ENCODE assay signal across 10 cellular contexts in genomic region chr2:136052374-136053362, GRCh38.
DNase-seq lines count a peak whose midpoint lies in the region; ATAC-seq and TF ChIP-seq lines count a peak whose summit lies in the region.
"Had no signal": no experiment of that assay in that cellular context is flagged by ENCODE, and none has a peak within 500 bp of the region (broad histone marks: within the 10 kb centered on the region; RNA-seq: fewer than 3 reads in every experiment).

No MANE protein-coding gene starts in this region.

- no peak for TF ChIP-seq CTCF in omental fat pad (IDR thresholded peaks at IDR 0.05)

- H3K27ac ChIP-seq in substantia nigra (ENCODE audit: low read depth, low read length, poor library complexity, severe bottlenecking): no peak overlapping the region
- H3K27ac ChIP-seq: 22Rv1, PC-9 had no signal

- DNase-seq in activated CD4-positive, CD25-positive, alpha-beta regulatory T cell (lab: John Stamatoyannopoulos, UW): no peak
- no peak for DNase-seq in omental fat pad (ENCODE audit: low spot score)
- DNase-seq in DMS79 (lab: John Stamatoyannopoulos, UW): no peak
- DNase-seq in substantia nigra (lab: John Stamatoyannopoulos, UW): no peak
- DNase-seq in stimulated activated CD4-positive, alpha-beta T cell treated with anti-CD3 and anti-CD28 coated beads, Interleukin-2, amount 100 ng/mL, for 24 hours: no peak
- DNase-seq: PC-9 had no signal

- peak; percentile 29 to 37 for ATAC-seq in activated CD4-positive, CD25-positive, alpha-beta regulatory T cell treated with anti-CD3 and anti-CD28 coated beads, Interleukin-2, amount 50 U/mL, for 24 hours
- ATAC-seq in GM21529 (IDR thresholded peaks at IDR 0.05; ENCODE audit: unreplicated experiment): peak; percentile 37
- ATAC-seq in HG03558 (IDR thresholded peaks at IDR 0.05; ENCODE audit: extremely low read depth, unreplicated experiment): peak; percentile 21
- peak; percentile 49 for ATAC-seq in omental fat pad (ENCODE audit: low FRiP score)
